1 cellular context compared by ENCODE assay signal in the genomic region with DNA sequence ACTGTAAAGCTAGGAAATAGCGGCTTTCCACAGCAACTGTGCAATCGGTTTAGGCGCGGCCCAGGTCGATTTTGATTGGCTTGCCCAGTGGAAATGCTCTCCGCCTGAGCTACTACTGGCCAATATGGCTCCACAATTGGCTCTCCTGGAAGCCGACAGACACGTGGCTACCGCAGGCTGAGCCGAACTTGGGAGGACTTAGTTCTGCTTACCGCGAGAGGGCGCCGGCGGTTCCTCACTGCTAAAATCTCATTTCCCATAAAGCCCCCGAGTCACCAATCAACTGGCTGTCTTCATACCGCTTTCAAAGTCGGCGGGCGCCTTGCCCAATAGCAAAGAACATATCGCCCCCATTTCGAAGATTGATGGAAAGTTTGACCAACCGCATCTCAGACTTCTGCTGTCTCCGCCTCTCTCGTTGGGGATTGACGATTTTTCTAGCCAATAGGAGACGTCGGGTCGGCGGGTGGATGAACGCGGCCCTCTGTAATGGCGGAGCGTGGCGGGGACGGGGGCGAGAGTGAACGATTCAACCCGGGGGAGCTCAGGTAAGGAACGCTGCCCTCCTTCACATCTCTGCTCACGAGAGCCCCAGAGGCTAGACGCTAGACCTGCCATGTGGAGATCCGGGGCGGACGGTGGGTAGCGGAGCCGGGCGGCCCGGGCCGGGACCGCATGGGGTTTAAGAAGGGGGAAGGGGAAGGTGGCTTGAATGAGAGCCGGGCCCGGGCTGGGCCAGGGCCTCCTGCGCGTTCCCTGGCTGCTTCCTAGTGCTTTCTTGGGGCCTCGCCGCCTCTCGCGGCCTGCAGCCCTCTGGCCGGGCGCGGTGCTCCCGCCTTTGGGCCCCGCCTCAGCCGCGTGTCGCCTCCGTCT.
TF ChIP-seq lines count a peak whose summit lies in the region.

A gene (plus strand): TSS at position 473 of the 873 bp plus-strand sequence. CDS start 17 bp downstream, at position 490.

TF ChIP-seq in GM12878, 131 proteins besides CTCF, POLR2A, EP300 and RAD21 (continued from another document and continues in another):
- TF ChIP-seq, protein P1, sequence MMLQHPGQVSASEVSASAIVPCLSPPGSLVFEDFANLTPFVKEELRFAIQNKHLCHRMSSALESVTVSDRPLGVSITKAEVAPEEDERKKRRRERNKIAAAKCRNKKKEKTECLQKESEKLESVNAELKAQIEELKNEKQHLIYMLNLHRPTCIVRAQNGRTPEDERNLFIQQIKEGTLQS (IDR thresholded peaks at IDR 0.05; ENCODE audit: borderline replicate concordance, extremely low read depth, low read depth, low read length), result no peak
- peak; percentile 14; the same call in 2 of the 3 replicates for TF ChIP-seq POU2F2 (IDR thresholded peaks at IDR 0.05; ENCODE audit: borderline replicate concordance, low read depth, low read length)
- peak; percentile 82 for TF ChIP-seq LARP7 (IDR thresholded peaks at IDR 0.05)
- TF ChIP-seq, protein P2, sequence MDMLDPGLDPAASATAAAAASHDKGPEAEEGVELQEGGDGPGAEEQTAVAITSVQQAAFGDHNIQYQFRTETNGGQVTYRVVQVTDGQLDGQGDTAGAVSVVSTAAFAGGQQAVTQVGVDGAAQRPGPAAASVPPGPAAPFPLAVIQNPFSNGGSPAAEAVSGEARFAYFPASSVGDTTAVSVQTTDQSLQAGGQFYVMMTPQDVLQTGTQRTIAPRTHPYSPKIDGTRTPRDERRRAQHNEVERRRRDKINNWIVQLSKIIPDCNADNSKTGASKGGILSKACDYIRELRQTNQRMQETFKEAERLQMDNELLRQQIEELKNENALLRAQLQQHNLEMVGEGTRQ (IDR thresholded peaks at IDR 0.05; ENCODE audit: borderline replicate concordance, low read depth, low read length), result peak; percentile 49; the same call in 1 of the 2 replicates
- TF ChIP-seq, protein P3, sequence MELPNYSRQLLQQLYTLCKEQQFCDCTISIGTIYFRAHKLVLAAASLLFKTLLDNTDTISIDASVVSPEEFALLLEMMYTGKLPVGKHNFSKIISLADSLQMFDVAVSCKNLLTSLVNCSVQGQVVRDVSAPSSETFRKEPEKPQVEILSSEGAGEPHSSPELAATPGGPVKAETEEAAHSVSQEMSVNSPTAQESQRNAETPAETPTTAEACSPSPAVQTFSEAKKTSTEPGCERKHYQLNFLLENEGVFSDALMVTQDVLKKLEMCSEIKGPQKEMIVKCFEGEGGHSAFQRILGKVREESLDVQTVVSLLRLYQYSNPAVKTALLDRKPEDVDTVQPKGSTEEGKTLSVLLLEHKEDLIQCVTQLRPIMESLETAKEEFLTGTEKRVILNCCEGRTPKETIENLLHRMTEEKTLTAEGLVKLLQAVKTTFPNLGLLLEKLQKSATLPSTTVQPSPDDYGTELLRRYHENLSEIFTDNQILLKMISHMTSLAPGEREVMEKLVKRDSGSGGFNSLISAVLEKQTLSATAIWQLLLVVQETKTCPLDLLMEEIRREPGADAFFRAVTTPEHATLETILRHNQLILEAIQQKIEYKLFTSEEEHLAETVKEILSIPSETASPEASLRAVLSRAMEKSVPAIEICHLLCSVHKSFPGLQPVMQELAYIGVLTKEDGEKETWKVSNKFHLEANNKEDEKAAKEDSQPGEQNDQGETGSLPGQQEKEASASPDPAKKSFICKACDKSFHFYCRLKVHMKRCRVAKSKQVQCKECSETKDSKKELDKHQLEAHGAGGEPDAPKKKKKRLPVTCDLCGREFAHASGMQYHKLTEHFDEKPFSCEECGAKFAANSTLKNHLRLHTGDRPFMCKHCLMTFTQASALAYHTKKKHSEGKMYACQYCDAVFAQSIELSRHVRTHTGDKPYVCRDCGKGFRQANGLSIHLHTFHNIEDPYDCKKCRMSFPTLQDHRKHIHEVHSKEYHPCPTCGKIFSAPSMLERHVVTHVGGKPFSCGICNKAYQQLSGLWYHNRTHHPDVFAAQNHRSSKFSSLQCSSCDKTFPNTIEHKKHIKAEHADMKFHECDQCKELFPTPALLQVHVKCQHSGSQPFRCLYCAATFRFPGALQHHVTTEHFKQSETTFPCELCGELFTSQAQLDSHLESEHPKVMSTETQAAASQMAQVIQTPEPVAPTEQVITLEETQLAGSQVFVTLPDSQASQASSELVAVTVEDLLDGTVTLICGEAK (IDR thresholded peaks at IDR 0.05; ENCODE audit: borderline replicate concordance), result peak; percentile 70; the same call in 1 of the 2 replicates
- TF ChIP-seq RELA (IDR thresholded peaks at IDR 0.05; ENCODE audit: borderline replicate concordance, partially characterized antibody), result no peak
- peak; percentile 54; the same call in 1 of the 2 replicates for TF ChIP-seq SPI1 (IDR thresholded peaks at IDR 0.05; ENCODE audit: borderline replicate concordance, insufficient read depth, low read depth, low read length)
- no peak for TF ChIP-seq ZNF622 (IDR thresholded peaks at IDR 0.05)
- TF ChIP-seq TBL1XR1 (IDR thresholded peaks at IDR 0.05; ENCODE audit: low read depth, low read length), result no peak
- peak; percentile 93 for TF ChIP-seq FOS (IDR thresholded peaks at IDR 0.05; ENCODE audit: borderline replicate concordance, extremely low read depth, insufficient read length)
- TF ChIP-seq PAX8 (IDR thresholded peaks at IDR 0.05), result no peak
- TF ChIP-seq TARDBP (IDR thresholded peaks at IDR 0.05; ENCODE audit: borderline replicate concordance), result no peak
- TF ChIP-seq, protein P4, sequence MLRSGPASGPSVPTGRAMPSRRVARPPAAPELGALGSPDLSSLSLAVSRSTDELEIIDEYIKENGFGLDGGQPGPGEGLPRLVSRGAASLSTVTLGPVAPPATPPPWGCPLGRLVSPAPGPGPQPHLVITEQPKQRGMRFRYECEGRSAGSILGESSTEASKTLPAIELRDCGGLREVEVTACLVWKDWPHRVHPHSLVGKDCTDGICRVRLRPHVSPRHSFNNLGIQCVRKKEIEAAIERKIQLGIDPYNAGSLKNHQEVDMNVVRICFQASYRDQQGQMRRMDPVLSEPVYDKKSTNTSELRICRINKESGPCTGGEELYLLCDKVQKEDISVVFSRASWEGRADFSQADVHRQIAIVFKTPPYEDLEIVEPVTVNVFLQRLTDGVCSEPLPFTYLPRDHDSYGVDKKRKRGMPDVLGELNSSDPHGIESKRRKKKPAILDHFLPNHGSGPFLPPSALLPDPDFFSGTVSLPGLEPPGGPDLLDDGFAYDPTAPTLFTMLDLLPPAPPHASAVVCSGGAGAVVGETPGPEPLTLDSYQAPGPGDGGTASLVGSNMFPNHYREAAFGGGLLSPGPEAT (IDR thresholded peaks at IDR 0.05; ENCODE audit: low read depth), result peak; percentile 97
- TF ChIP-seq, protein P5, sequence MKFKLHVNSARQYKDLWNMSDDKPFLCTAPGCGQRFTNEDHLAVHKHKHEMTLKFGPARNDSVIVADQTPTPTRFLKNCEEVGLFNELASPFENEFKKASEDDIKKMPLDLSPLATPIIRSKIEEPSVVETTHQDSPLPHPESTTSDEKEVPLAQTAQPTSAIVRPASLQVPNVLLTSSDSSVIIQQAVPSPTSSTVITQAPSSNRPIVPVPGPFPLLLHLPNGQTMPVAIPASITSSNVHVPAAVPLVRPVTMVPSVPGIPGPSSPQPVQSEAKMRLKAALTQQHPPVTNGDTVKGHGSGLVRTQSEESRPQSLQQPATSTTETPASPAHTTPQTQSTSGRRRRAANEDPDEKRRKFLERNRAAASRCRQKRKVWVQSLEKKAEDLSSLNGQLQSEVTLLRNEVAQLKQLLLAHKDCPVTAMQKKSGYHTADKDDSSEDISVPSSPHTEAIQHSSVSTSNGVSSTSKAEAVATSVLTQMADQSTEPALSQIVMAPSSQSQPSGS (IDR thresholded peaks at IDR 0.05; ENCODE audit: low read length), result no peak
- no peak for TF ChIP-seq BMI1 (IDR thresholded peaks at IDR 0.05; ENCODE audit: borderline replicate concordance)
- TF ChIP-seq DPF2 (IDR thresholded peaks at IDR 0.05), result peak; percentile 99
- TF ChIP-seq RCOR1 (conservative IDR thresholded peaks at IDR 0.05; ENCODE audit: low read depth, low read length), result 0 out of 2 replicates have a peak, but pooled peaks have one; percentile 31
- TF ChIP-seq, protein P6, sequence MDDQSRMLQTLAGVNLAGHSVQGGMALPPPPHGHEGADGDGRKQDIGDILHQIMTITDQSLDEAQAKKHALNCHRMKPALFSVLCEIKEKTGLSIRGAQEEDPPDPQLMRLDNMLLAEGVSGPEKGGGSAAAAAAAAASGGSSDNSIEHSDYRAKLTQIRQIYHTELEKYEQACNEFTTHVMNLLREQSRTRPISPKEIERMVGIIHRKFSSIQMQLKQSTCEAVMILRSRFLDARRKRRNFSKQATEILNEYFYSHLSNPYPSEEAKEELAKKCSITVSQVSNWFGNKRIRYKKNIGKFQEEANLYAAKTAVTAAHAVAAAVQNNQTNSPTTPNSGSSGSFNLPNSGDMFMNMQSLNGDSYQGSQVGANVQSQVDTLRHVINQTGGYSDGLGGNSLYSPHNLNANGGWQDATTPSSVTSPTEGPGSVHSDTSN (IDR thresholded peaks at IDR 0.05; ENCODE audit: insufficient replicate concordance, low read depth, low read length), result peak; percentile 99
- TF ChIP-seq ESRRA (IDR thresholded peaks at IDR 0.05; ENCODE audit: low read length), result 0 out of 2 replicates have a peak, but pooled peaks have one; percentile 68
- TF ChIP-seq, protein P7, sequence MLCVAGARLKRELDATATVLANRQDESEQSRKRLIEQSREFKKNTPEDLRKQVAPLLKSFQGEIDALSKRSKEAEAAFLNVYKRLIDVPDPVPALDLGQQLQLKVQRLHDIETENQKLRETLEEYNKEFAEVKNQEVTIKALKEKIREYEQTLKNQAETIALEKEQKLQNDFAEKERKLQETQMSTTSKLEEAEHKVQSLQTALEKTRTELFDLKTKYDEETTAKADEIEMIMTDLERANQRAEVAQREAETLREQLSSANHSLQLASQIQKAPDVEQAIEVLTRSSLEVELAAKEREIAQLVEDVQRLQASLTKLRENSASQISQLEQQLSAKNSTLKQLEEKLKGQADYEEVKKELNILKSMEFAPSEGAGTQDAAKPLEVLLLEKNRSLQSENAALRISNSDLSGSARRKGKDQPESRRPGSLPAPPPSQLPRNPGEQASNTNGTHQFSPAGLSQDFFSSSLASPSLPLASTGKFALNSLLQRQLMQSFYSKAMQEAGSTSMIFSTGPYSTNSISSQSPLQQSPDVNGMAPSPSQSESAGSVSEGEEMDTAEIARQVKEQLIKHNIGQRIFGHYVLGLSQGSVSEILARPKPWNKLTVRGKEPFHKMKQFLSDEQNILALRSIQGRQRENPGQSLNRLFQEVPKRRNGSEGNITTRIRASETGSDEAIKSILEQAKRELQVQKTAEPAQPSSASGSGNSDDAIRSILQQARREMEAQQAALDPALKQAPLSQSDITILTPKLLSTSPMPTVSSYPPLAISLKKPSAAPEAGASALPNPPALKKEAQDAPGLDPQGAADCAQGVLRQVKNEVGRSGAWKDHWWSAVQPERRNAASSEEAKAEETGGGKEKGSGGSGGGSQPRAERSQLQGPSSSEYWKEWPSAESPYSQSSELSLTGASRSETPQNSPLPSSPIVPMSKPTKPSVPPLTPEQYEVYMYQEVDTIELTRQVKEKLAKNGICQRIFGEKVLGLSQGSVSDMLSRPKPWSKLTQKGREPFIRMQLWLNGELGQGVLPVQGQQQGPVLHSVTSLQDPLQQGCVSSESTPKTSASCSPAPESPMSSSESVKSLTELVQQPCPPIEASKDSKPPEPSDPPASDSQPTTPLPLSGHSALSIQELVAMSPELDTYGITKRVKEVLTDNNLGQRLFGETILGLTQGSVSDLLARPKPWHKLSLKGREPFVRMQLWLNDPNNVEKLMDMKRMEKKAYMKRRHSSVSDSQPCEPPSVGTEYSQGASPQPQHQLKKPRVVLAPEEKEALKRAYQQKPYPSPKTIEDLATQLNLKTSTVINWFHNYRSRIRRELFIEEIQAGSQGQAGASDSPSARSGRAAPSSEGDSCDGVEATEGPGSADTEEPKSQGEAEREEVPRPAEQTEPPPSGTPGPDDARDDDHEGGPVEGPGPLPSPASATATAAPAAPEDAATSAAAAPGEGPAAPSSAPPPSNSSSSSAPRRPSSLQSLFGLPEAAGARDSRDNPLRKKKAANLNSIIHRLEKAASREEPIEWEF (IDR thresholded peaks at IDR 0.05; ENCODE audit: insufficient replicate concordance, low read depth, low read length), result no peak
- TF ChIP-seq, protein P8, sequence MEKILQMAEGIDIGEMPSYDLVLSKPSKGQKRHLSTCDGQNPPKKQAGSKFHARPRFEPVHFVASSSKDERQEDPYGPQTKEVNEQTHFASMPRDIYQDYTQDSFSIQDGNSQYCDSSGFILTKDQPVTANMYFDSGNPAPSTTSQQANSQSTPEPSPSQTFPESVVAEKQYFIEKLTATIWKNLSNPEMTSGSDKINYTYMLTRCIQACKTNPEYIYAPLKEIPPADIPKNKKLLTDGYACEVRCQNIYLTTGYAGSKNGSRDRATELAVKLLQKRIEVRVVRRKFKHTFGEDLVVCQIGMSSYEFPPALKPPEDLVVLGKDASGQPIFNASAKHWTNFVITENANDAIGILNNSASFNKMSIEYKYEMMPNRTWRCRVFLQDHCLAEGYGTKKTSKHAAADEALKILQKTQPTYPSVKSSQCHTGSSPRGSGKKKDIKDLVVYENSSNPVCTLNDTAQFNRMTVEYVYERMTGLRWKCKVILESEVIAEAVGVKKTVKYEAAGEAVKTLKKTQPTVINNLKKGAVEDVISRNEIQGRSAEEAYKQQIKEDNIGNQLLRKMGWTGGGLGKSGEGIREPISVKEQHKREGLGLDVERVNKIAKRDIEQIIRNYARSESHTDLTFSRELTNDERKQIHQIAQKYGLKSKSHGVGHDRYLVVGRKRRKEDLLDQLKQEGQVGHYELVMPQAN (conservative IDR thresholded peaks at IDR 0.05), result peak; percentile 73
- TF ChIP-seq CEBPB (IDR thresholded peaks at IDR 0.05; ENCODE audit: borderline replicate concordance in 1 of 2, low read depth in 2 of 2, low read length in 2 of 2), result no peak
- TF ChIP-seq, protein P9, sequence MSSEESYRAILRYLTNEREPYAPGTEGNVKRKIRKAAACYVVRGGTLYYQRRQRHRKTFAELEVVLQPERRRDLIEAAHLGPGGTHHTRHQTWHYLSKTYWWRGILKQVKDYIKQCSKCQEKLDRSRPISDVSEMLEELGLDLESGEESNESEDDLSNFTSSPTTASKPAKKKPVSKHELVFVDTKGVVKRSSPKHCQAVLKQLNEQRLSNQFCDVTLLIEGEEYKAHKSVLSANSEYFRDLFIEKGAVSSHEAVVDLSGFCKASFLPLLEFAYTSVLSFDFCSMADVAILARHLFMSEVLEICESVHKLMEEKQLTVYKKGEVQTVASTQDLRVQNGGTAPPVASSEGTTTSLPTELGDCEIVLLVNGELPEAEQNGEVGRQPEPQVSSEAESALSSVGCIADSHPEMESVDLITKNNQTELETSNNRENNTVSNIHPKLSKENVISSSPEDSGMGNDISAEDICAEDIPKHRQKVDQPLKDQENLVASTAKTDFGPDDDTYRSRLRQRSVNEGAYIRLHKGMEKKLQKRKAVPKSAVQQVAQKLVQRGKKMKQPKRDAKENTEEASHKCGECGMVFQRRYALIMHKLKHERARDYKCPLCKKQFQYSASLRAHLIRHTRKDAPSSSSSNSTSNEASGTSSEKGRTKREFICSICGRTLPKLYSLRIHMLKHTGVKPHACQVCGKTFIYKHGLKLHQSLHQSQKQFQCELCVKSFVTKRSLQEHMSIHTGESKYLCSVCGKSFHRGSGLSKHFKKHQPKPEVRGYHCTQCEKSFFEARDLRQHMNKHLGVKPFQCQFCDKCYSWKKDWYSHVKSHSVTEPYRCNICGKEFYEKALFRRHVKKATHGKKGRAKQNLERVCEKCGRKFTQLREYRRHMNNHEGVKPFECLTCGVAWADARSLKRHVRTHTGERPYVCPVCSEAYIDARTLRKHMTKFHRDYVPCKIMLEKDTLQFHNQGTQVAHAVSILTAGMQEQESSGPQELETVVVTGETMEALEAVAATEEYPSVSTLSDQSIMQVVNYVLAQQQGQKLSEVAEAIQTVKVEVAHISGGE (CRISPR knock-in tag; IDR thresholded peaks at IDR 0.05), result no peak
- no peak for TF ChIP-seq ZNF274 (IDR thresholded peaks at IDR 0.05; ENCODE audit: insufficient read depth, insufficient read length)
- TF ChIP-seq SRF (IDR thresholded peaks at IDR 0.05; ENCODE audit: low read depth in 2 of 2, low read length in 2 of 2), result 0 out of 4 replicates have a peak, but pooled peaks of 1 of the 2 experiments have one; percentile 49
- peak; percentile 67 for TF ChIP-seq POLR2AphosphoS2 (IDR thresholded peaks at IDR 0.05; ENCODE audit: low read depth, low read length)
- TF ChIP-seq SMAD1 (IDR thresholded peaks at IDR 0.05; ENCODE audit: low read depth, partially characterized antibody), result no peak
- no peak for TF ChIP-seq HDGF (IDR thresholded peaks at IDR 0.05)
- TF ChIP-seq ZNF217 (IDR thresholded peaks at IDR 0.05), result no peak
- TF ChIP-seq RBBP5 (conservative IDR thresholded peaks at IDR 0.05), result no peak
